In the genomic region with DNA sequence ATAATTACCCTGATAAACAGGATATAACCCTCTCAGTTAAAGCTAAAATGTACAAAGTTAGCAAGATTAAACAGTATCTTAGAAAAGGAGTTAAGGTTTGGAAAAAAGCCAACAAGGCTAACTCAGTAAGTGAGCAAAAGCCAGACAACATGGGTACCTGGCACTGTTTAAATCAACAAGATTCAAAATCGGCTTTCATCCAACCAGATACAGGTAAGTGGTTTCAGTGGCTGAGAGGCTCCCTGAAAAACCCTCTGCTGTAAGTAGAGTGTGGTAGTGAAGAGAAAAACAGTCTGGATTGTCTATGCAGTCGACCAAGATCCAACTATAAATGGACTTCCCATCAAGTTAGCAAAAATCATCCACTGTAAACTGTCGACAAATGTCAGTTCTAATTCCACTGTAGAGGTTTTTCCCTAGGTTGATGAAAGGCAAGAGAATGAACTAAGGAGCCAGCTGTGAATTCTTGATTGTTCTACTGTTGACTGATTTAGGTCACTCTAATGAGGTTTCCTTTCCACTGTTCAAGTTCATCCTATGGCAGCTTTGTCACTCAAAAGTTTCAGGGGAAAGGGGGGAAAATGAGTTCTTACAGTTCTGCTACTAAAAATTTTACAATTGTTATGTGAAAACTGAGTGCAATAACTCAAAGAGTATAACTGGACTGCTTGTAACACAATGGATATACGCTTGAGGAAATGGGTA, we compare ENCODE assay signal across 23 cellular contexts.
"Had no signal": no experiment of that assay in that cellular context is flagged by ENCODE, and none has a peak within 500 bp of the region (broad histone marks: within the 10 kb centered on the region; RNA-seq: fewer than 3 reads in every experiment).

No MANE protein-coding gene starts in this region.

- DNase-seq: activated CD4-positive, alpha-beta T cell treated with anti-CD3 and anti-CD28 coated beads for 48 hours; activated CD8-positive, alpha-beta memory T cell treated with anti-CD3 and anti-CD28 coated beads for 24 hours; activated CD8-positive, alpha-beta memory T cell treated with anti-CD3 and anti-CD28 coated beads, Interleukin-2, amount 50 U/mL, for 4 hours; activated naive CD4-positive, alpha-beta T cell treated with Interleukin-2 at 50 U/mL for 16 hours; activated T-cell treated with anti-CD3 and anti-CD28 coated beads, Interleukin-2, amount 50 U/mL, for 24 hours; anterior cingulate cortex; body of pancreas; central memory CD4-positive, alpha-beta T cell; effector memory CD4-positive, alpha-beta T cell; foreskin melanocyte; kidney glomerular epithelial cell; left ventricle myocardium superior; right cardiac atrium; stimulated activated CD4-positive, alpha-beta T cell treated with anti-CD3 and anti-CD28 coated beads, Interleukin-4, amount 100 ng/mL, for 24 hours; stomach; transverse colon had no signal

- H3K9me3 Mint-ChIP-seq: activated T-cell treated with anti-CD3 and anti-CD28 coated beads, Interleukin-2, amount 50 U/mL, for 24 hours; activated T-helper 2 cell treated with anti-CD3 and anti-CD28 coated beads, Interferon-gamma antibody, Interleukin-2, Interleukin-4, amounts not matched to agents 10 μg/mL and 5 μg/mL and 100 μg/mL, durations not matched to agents 14 hours and 24 hours and 36 hours; natural killer cell treated with Interleukin-12 subunit alpha and Interleukin-12 subunit beta and Interleukin-15 and Interleukin-18, amount 100 ng/mL, for 72 hours had no signal

- H3K27me3 Mint-ChIP-seq: activated T-cell treated with anti-CD3 and anti-CD28 coated beads, Interleukin-2, amount 50 U/mL, for 24 hours; natural killer cell treated with Interleukin-12 subunit alpha and Interleukin-12 subunit beta and Interleukin-15 and Interleukin-18, amount 100 ng/mL, for 72 hours; progenitor cell of endocrine pancreas had no signal

- H3K4me3 Mint-ChIP-seq: activated T-cell treated with anti-CD3 and anti-CD28 coated beads, Interleukin-2, amount 50 U/mL, for 24 hours; natural killer cell treated with Interleukin-12 subunit alpha and Interleukin-12 subunit beta and Interleukin-15 and Interleukin-18, amount 100 ng/mL, for 72 hours had no signal

- ATAC-seq: body of pancreas; esophagus mucosa; left ventricle myocardium superior; natural killer cell treated with Interleukin-12 subunit alpha and Interleukin-12 subunit beta and Interleukin-15 and Interleukin-18, amount 100 ng/mL, for 72 hours; right cardiac atrium had no signal

- H3K27me3 ChIP-seq: body of pancreas, hepatocyte, stomach, suprapubic skin, transverse colon had no signal

- H3K27ac Mint-ChIP-seq: activated T-cell treated with anti-CD3 and anti-CD28 coated beads, Interleukin-2, amount 50 U/mL, for 24 hours; activated T-helper 2 cell treated with anti-CD3 and anti-CD28 coated beads, Interferon-gamma antibody, Interleukin-2, Interleukin-4, amounts not matched to agents 10 μg/mL and 5 μg/mL and 100 μg/mL, durations not matched to agents 14 hours and 24 hours and 36 hours; natural killer cell treated with Interleukin-12 subunit alpha and Interleukin-12 subunit beta and Interleukin-15 and Interleukin-18, amount 100 ng/mL, for 72 hours; progenitor cell of endocrine pancreas had no signal

- H3K9me3 ChIP-seq: body of pancreas, stomach, suprapubic skin, transverse colon had no signal

- H3K4me1 ChIP-seq: transverse colon had no signal

- H3K27ac ChIP-seq: body of pancreas, hepatocyte, SK-N-MC, suprapubic skin, transverse colon had no signal

- H3K4me2 ChIP-seq: hepatocyte had no signal

- H2AFZ ChIP-seq: hepatocyte had no signal

- H3K4me3 ChIP-seq: body of pancreas, hepatocyte, SK-N-MC, stomach, suprapubic skin, transverse colon had no signal
